Comparison of ENCODE assay signal across 9 cellular contexts in genomic region chr2:237860273-237860935, GRCh38. TPM values are rescaled to one million over a fixed set of nuclear protein-coding genes. Genes with fewer than 3 reads are reported as not detected.
DNase-seq lines count a peak whose midpoint lies in the region; ATAC-seq and TF ChIP-seq lines count a peak whose summit lies in the region.
"Had no signal": no experiment of that assay in that cellular context is flagged by ENCODE, and none has a peak within 500 bp of the region (broad histone marks: within the 10 kb centered on the region; RNA-seq: fewer than 3 reads in every experiment).

No MANE protein-coding gene starts in this region.

- H3K27me3 Mint-ChIP-seq in stimulated activated naive CD8-positive, alpha-beta T cell treated with anti-CD3 and anti-CD28 coated beads, Interleukin-15, Interleukin-2, amounts not matched to agents 100 ng/mL and 50 ng/mL, for 24 hours: peaks cover 32% of the 10 kb centered on the region

- no peaks in the 10 kb centered on the region for H3K9me3 Mint-ChIP-seq in stimulated activated naive CD8-positive, alpha-beta T cell treated with anti-CD3 and anti-CD28 coated beads, Interleukin-15, Interleukin-2, amounts not matched to agents 100 ng/mL and 50 ng/mL, for 24 hours

- WGBS in aorta, 2 donors: 10 to 24% methylated on average over 22 of the region's 22 CpGs

- H3K36me3 Mint-ChIP-seq in stimulated activated naive CD8-positive, alpha-beta T cell treated with anti-CD3 and anti-CD28 coated beads, Interleukin-15, Interleukin-2, amounts not matched to agents 100 ng/mL and 50 ng/mL, for 24 hours (ENCODE audit: low read depth): no peaks in the 10 kb centered on the region

- DNase-seq in stimulated activated naive CD8-positive, alpha-beta T cell treated with anti-CD3 and anti-CD28 coated beads, Interleukin-15, Interleukin-2, amounts not matched to agents 100 U/mL and 50 U/mL, for 24 hours: no peak
- no peak for DNase-seq in choroid plexus epithelial cell (ENCODE audit: low read depth)
- DNase-seq in aorta: peak in 1 of 2 donors; percentile 74

- no peak for ATAC-seq in stimulated activated naive CD8-positive, alpha-beta T cell treated with anti-CD3 and anti-CD28 coated beads, Interleukin-15, Interleukin-2, amounts not matched to agents 100 U/mL and 50 U/mL, for 24 hours
- ATAC-seq in aorta (ENCODE audit: low FRiP score) (no peak), GM18868 (IDR thresholded peaks at IDR 0.05; ENCODE audit: unreplicated experiment) (no peak), GM21723 (IDR thresholded peaks at IDR 0.05; ENCODE audit: unreplicated experiment) (no peak), GM19467 (IDR thresholded peaks at IDR 0.05; ENCODE audit: unreplicated experiment) (no peak)

- intact Hi-C loops in aorta (cut with DNase I): loop anchor here in 1 of 2 donors (5.0 kb wide), 1 partner anchor 37 kb away; no protein-coding TSS in a partner anchor

- H3K4me3 Mint-ChIP-seq in stimulated activated naive CD8-positive, alpha-beta T cell treated with anti-CD3 and anti-CD28 coated beads, Interleukin-15, Interleukin-2, amounts not matched to agents 100 ng/mL and 50 ng/mL, for 24 hours: peak overlapping the region; percentile 48

- H3K27ac ChIP-seq in mucosa of rectum (ENCODE audit: low read depth in 2 of 2, low read length in 2 of 2) (peak overlapping the region in 1 of 2 donors; percentile 52), aorta (ENCODE audit: low read depth in 1 of 2, low read length in 2 of 2) (peak overlapping the region; percentile 72 to 91)

- H3K4me1 Mint-ChIP-seq in stimulated activated naive CD8-positive, alpha-beta T cell treated with anti-CD3 and anti-CD28 coated beads, Interleukin-15, Interleukin-2, amounts not matched to agents 100 ng/mL and 50 ng/mL, for 24 hours (ENCODE audit: low read depth): peaks cover 14% of the 10 kb centered on the region

- H3K36me3 ChIP-seq in mucosa of rectum (ENCODE audit: control insufficient read depth in 2 of 2, insufficient read depth in 2 of 2, low read length in 2 of 2): no peaks in the 10 kb centered on the region
- no peaks in the 10 kb centered on the region for H3K36me3 ChIP-seq in aorta (ENCODE audit: control insufficient read depth in 1 of 2, insufficient read depth in 2 of 2, low read length in 1 of 2)

- H3K27me3 ChIP-seq in mucosa of rectum (ENCODE audit: control insufficient read depth in 2 of 2, insufficient read depth in 2 of 2, low read length in 2 of 2) (peaks cover 17 to 18% of the 10 kb centered on the region in 2 donors), aorta (ENCODE audit: control insufficient read depth in 1 of 2, insufficient read depth in 2 of 2, low read length in 1 of 2) (no peaks in the 10 kb centered on the region)

- peak overlapping the region; percentile 14 to 19 for H3K9ac ChIP-seq in mucosa of rectum (ENCODE audit: low read depth in 1 of 2, low read length in 2 of 2)

- H3K9me3 ChIP-seq in mucosa of rectum (ENCODE audit: control insufficient read depth in 2 of 2, low read length in 2 of 2) (no peaks in the 10 kb centered on the region), aorta (ENCODE audit: control insufficient read depth, low read length) (no peaks in the 10 kb centered on the region)

- TF ChIP-seq CTCF in choroid plexus epithelial cell (conservative IDR thresholded peaks at IDR 0.05; ENCODE audit: low read depth, low read length): no peak

- H3K4me1 ChIP-seq in mucosa of rectum (ENCODE audit: control insufficient read depth in 2 of 2, insufficient read depth in 2 of 2, low read length in 2 of 2) (peaks cover 22 to 28% of the 10 kb centered on the region in 2 donors), aorta (ENCODE audit: control insufficient read depth in 1 of 2, insufficient read depth in 2 of 2, low read length in 2 of 2) (peaks cover 2 to 3% of the 10 kb centered on the region in 2 donors)

- no peak overlapping the region for H3K27ac Mint-ChIP-seq in stimulated activated naive CD8-positive, alpha-beta T cell treated with anti-CD3 and anti-CD28 coated beads, Interleukin-15, Interleukin-2, amounts not matched to agents 100 ng/mL and 50 ng/mL, for 24 hours

- peak overlapping the region; percentile 53 for H3K4me3 ChIP-seq in choroid plexus epithelial cell (ENCODE audit: low read depth, low read length)
- peak overlapping the region; percentile 12 to 55 for H3K4me3 ChIP-seq in mucosa of rectum (ENCODE audit: low read length in 2 of 2)
- H3K4me3 ChIP-seq in aorta (ENCODE audit: low read length in 2 of 2): peak overlapping the region; percentile 79 to 99

RNA-seq across cellular contexts. Expression of gene RAMP1, which starts 1.0 kb away (rescaled TPM):
- total RNA-seq in aorta: 100 to 1,000 TPM; 109 to 230 TPM
- polyA plus RNA-seq in aorta: 100 to 1,000 TPM; 328 to 423 TPM
- total RNA-seq: G401 had no signal

Comparison
In these comparisons a context has a peak if more than half of its experiments do, and no peak if none do; other contexts are left out.
1. H3K4me3 ChIP-seq: peak in every context shown above with its lines; median percentile 89 in aorta; 53 in choroid plexus epithelial cell; 34 in mucosa of rectum.